ENCODE assay signal across 13 cellular contexts in the genomic region with DNA sequence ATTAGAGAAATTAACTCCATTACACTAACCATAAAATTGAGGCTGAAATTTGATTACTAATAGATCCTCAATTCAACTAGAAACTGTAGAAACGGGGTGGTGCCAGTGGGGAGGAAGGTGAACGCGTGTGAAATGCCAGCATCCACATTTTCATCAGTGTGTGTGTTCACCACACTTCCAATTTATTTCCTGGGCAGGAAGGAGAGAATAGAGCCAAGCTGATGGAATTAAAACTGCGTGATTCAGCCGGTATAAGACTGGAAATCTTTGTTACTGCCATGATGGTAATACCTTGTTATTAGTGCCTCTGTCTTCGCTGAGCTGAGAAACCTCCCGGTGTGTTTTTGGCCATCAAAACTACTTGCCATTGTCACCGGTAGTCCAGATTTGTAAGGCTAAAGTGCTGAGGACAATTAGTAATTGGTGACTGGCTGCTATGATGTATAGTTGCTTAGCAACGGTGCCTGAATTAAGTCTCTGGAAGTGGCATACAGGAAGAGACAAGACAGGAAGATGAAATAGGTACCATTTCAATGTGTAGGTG.
"Had no signal": no experiment of that assay in that cellular context is flagged by ENCODE, and none has a peak within 500 bp of the region (broad histone marks: within the 10 kb centered on the region; RNA-seq: fewer than 3 reads in every experiment).

No MANE protein-coding gene starts in this region.

- DNase-seq: activated CD4-positive, alpha-beta T cell treated with anti-CD3 and anti-CD28 coated beads, Interleukin-2, amount 50 U/mL, for 48 hours; activated effector memory CD4-positive, alpha-beta T cell treated with anti-CD3 and anti-CD28 coated beads, Interleukin-2, amount 50 U/mL, for 16 hours; activated T-cell treated with anti-CD3 and anti-CD28 coated beads, Interleukin-2, amount 50 U/mL, for 4 hours; anterior cingulate cortex; esophagus squamous epithelium; foreskin fibroblast; left cardiac atrium; midbrain; right cardiac atrium; small intestine; tibial artery; uterus had no signal

- ATAC-seq: activated T-cell treated with anti-CD3 and anti-CD28 coated beads, Interleukin-2, amount 50 U/mL, for 4 hours; left cardiac atrium; right cardiac atrium had no signal

- H3K4me3 ChIP-seq: esophagus squamous epithelium, lung, tibial artery, uterus had no signal

- H3K4me1 ChIP-seq: esophagus squamous epithelium, uterus had no signal

- H3K27ac ChIP-seq: esophagus squamous epithelium, tibial artery, uterus had no signal

- H3K9me3 ChIP-seq: esophagus squamous epithelium, tibial artery, uterus had no signal

- H3K36me3 ChIP-seq: esophagus squamous epithelium, uterus had no signal

- H3K27me3 ChIP-seq: esophagus squamous epithelium, tibial artery, uterus had no signal
